In the genomic region with DNA sequence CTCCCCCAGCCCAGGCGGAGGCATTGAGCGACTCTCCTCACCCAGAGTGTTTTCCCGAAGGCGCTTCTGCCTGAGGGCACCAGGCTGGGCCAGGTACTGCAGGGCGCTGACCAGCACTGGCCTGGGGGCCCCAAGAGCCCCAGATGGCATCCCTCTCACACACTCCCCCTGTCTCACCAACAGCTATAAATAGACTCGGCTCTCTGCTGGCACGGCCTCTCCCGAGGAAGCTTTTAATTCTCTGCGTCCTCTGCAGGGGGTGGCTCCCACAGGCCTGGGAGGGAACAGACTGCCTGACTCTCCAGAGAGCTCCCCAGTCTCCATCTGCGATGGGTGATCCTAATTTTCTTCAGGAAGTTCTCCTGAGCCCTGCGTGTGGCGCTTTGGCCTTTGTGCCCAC, we compare ENCODE assay signal across 10 cellular contexts. TPM values are rescaled to one million over a fixed set of nuclear protein-coding genes. Genes with fewer than 3 reads are reported as not detected.
DNase-seq lines count a peak whose midpoint lies in the region; ATAC-seq, FAIRE-seq and TF ChIP-seq lines count a peak whose summit lies in the region.
"Not testable (repeated sequence)": the region's sequence is repeated elsewhere in the genome, so short reads cannot be mapped to it uniquely, and the experiment has no call there.
"Had no signal": no experiment of that assay in that cellular context is flagged by ENCODE, and none has a peak within 500 bp of the region (broad histone marks: within the 10 kb centered on the region; RNA-seq: fewer than 3 reads in every experiment).

No MANE protein-coding gene starts in this region.

- H3K36me3 ChIP-seq in Panc1 (ENCODE audit: control insufficient read depth, insufficient read depth, low read length); GM12878 (ENCODE audit: control insufficient read depth in 2 of 2, insufficient read depth in 2 of 2, low read length in 1 of 2); gastroesophageal sphincter; heart left ventricle; HepG2 (replicated peaks in 1 of 2; ENCODE audit: control insufficient read depth in 1 of 2, insufficient read depth in 2 of 2, low read length in 2 of 2): not testable (repeated sequence)

- POLR2A ChIA-PET in A549 (lab: Yijun Ruan, JAX); Panc1 (lab: Charles Lee); GM12878 (lab: Charles Lee); HepG2 (lab: Yijun Ruan, JAX): not testable (repeated sequence)

- H4K20me1 ChIP-seq in GM12878 (ENCODE audit: control insufficient read depth, insufficient read depth); HepG2 (ENCODE audit: insufficient read depth, low read length): not testable (repeated sequence)

- not testable (repeated sequence) for FAIRE-seq in A549 (lab: Jason Lieb, UNC); HepG2 (lab: Jason Lieb, UNC)
- FAIRE-seq in GM12878 (lab: Jason Lieb, UNC): peak; percentile 59
- FAIRE-seq in urothelium cell line (lab: Jason Lieb, UNC): peak; percentile 85

- H3K9me3 ChIP-seq in A549; Panc1 (ENCODE audit: control insufficient read depth, insufficient read depth, low read depth, low read length); GM12878 (replicated peaks; ENCODE audit: control insufficient read depth, insufficient read depth, low read length); gastroesophageal sphincter; heart left ventricle; HepG2 (ENCODE audit: low read length): not testable (repeated sequence)

- RAD21 ChIA-PET in GM12878 (lab: Charles Lee; ENCODE audit: unreplicated experiment): not testable (repeated sequence)

- intact Hi-C loops in Panc1 (cut with micrococcal nuclease; ENCODE audit: unreplicated experiment); left ventricle myocardium superior (cut with micrococcal nuclease); HepG2 (cut with micrococcal nuclease; ENCODE audit: unreplicated experiment): not testable (repeated sequence)
- intact Hi-C loops in GM12878 (cut with micrococcal nuclease; ENCODE audit: unreplicated experiment): loop anchor here (5.0 kb wide), 1 partner anchor 90 kb away; a partner anchor contains a TSS
- intact Hi-C loops in heart left ventricle (cut with DNase I): loop anchor here in 1 of 10 donors (10.0 kb wide), 1 partner anchor 88 kb away; a partner anchor contains a TSS

- H3K9ac ChIP-seq in GM12878 (ENCODE audit: control insufficient read depth, insufficient read depth, low read length); HepG2 (ENCODE audit: insufficient read depth, low read depth, low read length): not testable (repeated sequence)

- CTCF ChIA-PET in A549 (lab: Yijun Ruan, JAX); Panc1 (lab: Charles Lee); GM12878 (lab: Yijun Ruan, JAX); HepG2 (lab: Yijun Ruan, JAX; ENCODE audit: low intra/inter-chr PET ratio, low total read pairs): not testable (repeated sequence)

- not testable (repeated sequence) for TF ChIP-seq POLR2A in A549 (IDR thresholded peaks at IDR 0.05; ENCODE audit: low read length); GM12878 (IDR thresholded peaks at IDR 0.05; ENCODE audit: low read depth, low read length); gastroesophageal sphincter (IDR thresholded peaks at IDR 0.05); heart left ventricle (IDR thresholded peaks at IDR 0.05); HepG2 (IDR thresholded peaks at IDR 0.05; ENCODE audit: insufficient read depth in 1 of 2, low read depth in 2 of 2, low read length in 2 of 2)

- TF ChIP-seq EP300 in A549 (IDR thresholded peaks at IDR 0.05); GM12878 (IDR thresholded peaks at IDR 0.05; ENCODE audit: borderline replicate concordance in 1 of 2, control insufficient read depth in 1 of 2, low read depth in 2 of 2, low read length in 2 of 2); gastroesophageal sphincter (IDR thresholded peaks at IDR 0.05); HepG2 (IDR thresholded peaks at IDR 0.05; ENCODE audit: low read depth in 2 of 2, low read length in 2 of 2); HepG2 (CRISPR knock-in tag; IDR thresholded peaks at IDR 0.05; ENCODE audit: borderline replicate concordance): not testable (repeated sequence)

- ATAC-seq in A549 (peak; percentile 8 to 14; a peak in 4 of 6 replicates), Panc1 (0 out of 2 replicates have a peak, but pooled peaks have one; percentile 11), gastroesophageal sphincter (peak; percentile 12), heart left ventricle (peak; percentile 63 to 82 (median 76)), left ventricle myocardium superior (peak; percentile 70), HepG2 (peak; percentile 21)
- not testable (repeated sequence) for ATAC-seq in GM12878

- no CpG with 5 or more reads among the region's 12 CpGs for WGBS in A549 (ENCODE audit: missing lambda C conversion rate)
- no CpG with 5 or more reads among the region's 12 CpGs for WGBS in GM12878 (ENCODE audit: insufficient coverage, insufficient replicate concordance, low lambda C conversion rate, missing lambda C conversion rate)
- WGBS in gastroesophageal sphincter (ENCODE audit: low coverage in 1 of 2), 2 donors: no CpG with 5 or more reads among the region's 12 CpGs
- no CpG with 5 or more reads among the region's 12 CpGs for WGBS in heart left ventricle, 4 donors
- WGBS in HepG2 (ENCODE audit: low lambda C conversion rate): no CpG with 5 or more reads among the region's 12 CpGs

- H3K27ac ChIP-seq in A549; Panc1 (ENCODE audit: low read length); GM12878 (ENCODE audit: control insufficient read depth, insufficient read depth); gastroesophageal sphincter; heart left ventricle; HepG2 (ENCODE audit: extremely low read length, insufficient read depth, low read length): not testable (repeated sequence)

- SMC1A ChIA-PET in GM12878 (lab: Charles Lee; ENCODE audit: uncharacterized antibody, unreplicated experiment): not testable (repeated sequence)

- not testable (repeated sequence) for H3K79me2 ChIP-seq in GM12878 (ENCODE audit: control insufficient read depth, insufficient read depth, low read length); HepG2 (ENCODE audit: insufficient read depth, low read length)

- DNase-seq in A549 (ENCODE audit: low read depth in 1 of 2, low spot score in 1 of 2); Panc1 (ENCODE audit: low read depth, low spot score); GM12878 (ENCODE audit: low read depth, low spot score); heart left ventricle; left ventricle myocardium superior; HepG2 (ENCODE audit: low spot score); urothelium cell line (ENCODE audit: low spot score): not testable (repeated sequence)

- not testable (repeated sequence) for TF ChIP-seq CTCF in A549 (IDR thresholded peaks at IDR 0.05); Panc1 (IDR thresholded peaks at IDR 0.05); GM12878 (IDR thresholded peaks at IDR 0.05 in 2 of 3, conservative IDR thresholded peaks at IDR 0.05 in 1 of 3; ENCODE audit: control insufficient read depth in 2 of 3, extremely low read depth in 1 of 3, insufficient read depth in 1 of 3, low read depth in 3 of 3, low read length in 3 of 3); gastroesophageal sphincter (IDR thresholded peaks at IDR 0.05); heart left ventricle (IDR thresholded peaks at IDR 0.05); HepG2 (CRISPR knock-in tag; IDR thresholded peaks at IDR 0.05)

- TF ChIP-seq RAD21 in A549 (conservative IDR thresholded peaks at IDR 0.05 in 1 of 2, IDR thresholded peaks at IDR 0.05 in 1 of 2); GM12878 (IDR thresholded peaks at IDR 0.05; ENCODE audit: insufficient read depth, low read depth, low read length); HepG2 (CRISPR knock-in tag; IDR thresholded peaks at IDR 0.05): not testable (repeated sequence)

- in situ Hi-C loops in Panc1 (cut with HindIII; ENCODE audit: low pct_unique_long_range_greater_than_20kb, low sequenced_read_pairs); GM12878 (cut with MboI); HepG2 (cut with HindIII; ENCODE audit: extremely low pct_ligation_motif_present, low pct_unique_long_range_greater_than_20kb): not testable (repeated sequence)

- H3K4me2 ChIP-seq in A549; GM12878 (ENCODE audit: control insufficient read depth, insufficient read depth); HepG2 (ENCODE audit: low read depth, low read length): not testable (repeated sequence)

- not testable (repeated sequence) for H3K27me3 ChIP-seq in Panc1 (ENCODE audit: control insufficient read depth, insufficient read depth, low read length); GM12878 (replicated peaks in 1 of 2; ENCODE audit: control insufficient read depth in 2 of 2, insufficient read depth in 2 of 2, low read length in 1 of 2); gastroesophageal sphincter
- peaks cover 0 to 11% (median 0%) of the 10 kb centered on the region in 9 donors for H3K27me3 ChIP-seq in heart left ventricle
- H3K27me3 ChIP-seq in HepG2 (ENCODE audit: control insufficient read depth in 1 of 2, insufficient read depth in 2 of 2, low read length in 2 of 2): peaks cover 5 to 12% of the 10 kb centered on the region in 2 experiments; a peak in 3 of 5 replicates

- H3K4me3 ChIP-seq in A549; Panc1 (ENCODE audit: low read depth in 2 of 2, low read length in 2 of 2); GM12878; gastroesophageal sphincter; heart left ventricle; HepG2 (replicated peaks in 1 of 3; ENCODE audit: insufficient read depth in 1 of 3, low read depth in 2 of 3, low read length in 3 of 3): not testable (repeated sequence)

- not testable (repeated sequence) for H3K4me1 ChIP-seq in A549; Panc1 (ENCODE audit: control insufficient read depth, insufficient read depth, low read length); GM12878 (ENCODE audit: control insufficient read depth, insufficient read depth, low read length); HepG2 (ENCODE audit: insufficient read depth, low read length)
- H3K4me1 ChIP-seq in gastroesophageal sphincter: peaks cover 0 to 16% (median 4%) of the 10 kb centered on the region in 3 donors
- H3K4me1 ChIP-seq in heart left ventricle: peaks cover 0 to 25% (median 4%) of the 10 kb centered on the region in 12 donors

- not testable (repeated sequence) for H2AFZ ChIP-seq in GM12878 (ENCODE audit: control insufficient read depth, low read depth, low read length); HepG2 (ENCODE audit: low read length)

- not testable (repeated sequence) for BruUV-seq in Panc1 (replicated peaks; lab: Mats Ljungman, UMichigan); GM12878 (replicated peaks; lab: Mats Ljungman, UMichigan); HepG2 (replicated peaks; lab: Mats Ljungman, UMichigan)

RNA-seq across cellular contexts. Expression of a gene that starts 2.2 kb away (rescaled TPM):
- polyA plus RNA-seq in A549 (2011; rRNA removed) (0.18 and 0.70 TPM in 2 replicates), A549 (2017; fragmentation: RNase III; extraction: RNeasy Plus Mini Kit Qiagen cat#74134 plus additional on column Dnase treatment) (0.97 to 1.4 TPM (median 1.0 TPM) in 3 replicates), GM12878 (2011; rRNA removed) (not detected in 2 replicates), GM12878 (2014; fragmentation: Illumina TruSeq; extraction: Trizol) (0.01 TPM in 1 of 2 replicates, not detected in the other), GM12878 (2014; fragmentation: Nextera tagmentation; extraction: Ambion mirVana) (under 1 TPM in 1 of 2 experiments, not detected in 1; 0.09 TPM), GM12878 (2014; rRNA removed) (0.10 TPM in 1 of 2 replicates, not detected in the other), GM12878 (2016; fragmentation: Nextera tagmentation; extraction: Ambion mirVana) (not detected), heart left ventricle (1 to 10 TPM; 3.0 to 8.8 TPM), HepG2 (2011; rRNA removed) (0.07 and 0.12 TPM in 2 replicates)
- polyA plus RNA-seq in A549 (2012; cell fraction: cytosol; rRNA removed): 0.08 and 0.20 TPM in 2 replicates
- polyA plus RNA-seq in A549 (2012; cell fraction: nucleus; rRNA removed): 1.3 and 2.6 TPM in 2 replicates
- 1.5 and 3.6 TPM in 2 replicates for polyA minus RNA-seq in A549 (2011; rRNA and poly(A)+ RNA removed)
- total RNA-seq in Panc1 (2021; ENCODE audit: unreplicated experiment) (1.4 TPM), GM12878 (2014; rRNA removed) (not detected in 2 replicates), GM12878 (2014; rRNA removed; fragmentation: Illumina TruSeq; extraction: Trizol) (not detected in 2 replicates), GM12878 (2021) (0.13 TPM in 1 of 2 replicates, not detected in the other), gastroesophageal sphincter (10 to 100 TPM in 1 of 4 donors, 1 to 10 TPM in 3; 3.1 to 14.3 (median 6.9) TPM), heart left ventricle (10 to 100 TPM in 5 of 9 donors, 1 to 10 TPM in 4; 5.1 to 26.5 (median 10.2) TPM), left ventricle myocardium superior (20.0 TPM), HepG2 (2016; rRNA removed; fragmentation: Illumina TruSeq; extraction: Trizol) (0.11 TPM in 1 of 2 replicates, not detected in the other)
- 1.4 TPM for polyA plus RNA-seq in Panc1 (2012; ENCODE audit: insufficient read length)
- 0.86 and 1.4 TPM in 2 replicates for total RNA-seq in GM12878 (2013; cell fraction: nucleolus; rRNA removed)
- 0.25 TPM for polyA plus RNA-seq in GM12878 (2011; ENCODE audit: low read depth)
- 0.13 TPM in 1 of 2 replicates, not detected in the other for polyA plus RNA-seq in GM12878 (2011; cell fraction: cytosol; rRNA removed)
- 0.59 and 0.63 TPM in 2 replicates for polyA plus RNA-seq in GM12878 (2011; cell fraction: nucleus; rRNA removed)
- polyA plus RNA-seq in GM12878 (2012): 0.20 and 0.55 TPM in 2 replicates
- polyA minus RNA-seq in GM12878 (2011; rRNA and poly(A)+ RNA removed): 0.44 TPM in 1 of 2 replicates, not detected in the other
- polyA minus RNA-seq in GM12878 (2011; cell fraction: cytosol; rRNA and poly(A)+ RNA removed): not detected in 2 replicates
- not detected in 2 replicates for polyA minus RNA-seq in GM12878 (2011; cell fraction: nucleus; rRNA and poly(A)+ RNA removed)
- total RNA-seq in HepG2 (2016; cell fraction: cytosol; rRNA removed; fragmentation: Illumina TruSeq; extraction: Trizol; ENCODE audit: low read depth): not detected in 2 replicates
- total RNA-seq in HepG2 (2016; cell fraction: insoluble cytoplasmic fraction; rRNA removed; fragmentation: Illumina TruSeq; extraction: Trizol): 0.04 TPM in 1 of 2 replicates, not detected in the other
- total RNA-seq in HepG2 (2016; cell fraction: membrane; rRNA removed; fragmentation: Illumina TruSeq; extraction: Trizol): 0.21 TPM in 1 of 2 replicates, not detected in the other
- 0.40 and 1.0 TPM in 2 replicates for total RNA-seq in HepG2 (2016; cell fraction: nucleus; rRNA removed; fragmentation: Illumina TruSeq; extraction: Trizol)
- 0.09 TPM in 1 of 2 replicates, not detected in the other for polyA plus RNA-seq in HepG2 (2011; cell fraction: cytosol; rRNA removed)
- polyA plus RNA-seq in HepG2 (2011; cell fraction: nucleus; rRNA removed): 0.83 and 1.8 TPM in 2 replicates
- 0.39 and 0.59 TPM in 2 replicates for polyA plus RNA-seq in HepG2 (2012)
- polyA plus RNA-seq in HepG2 (2016; cell fraction: cytosol; fragmentation: Illumina TruSeq; extraction: Trizol; ENCODE audit: low read depth): not detected in 2 replicates
- 0.14 TPM in 1 of 2 replicates, not detected in the other for polyA plus RNA-seq in HepG2 (2016; cell fraction: insoluble cytoplasmic fraction; fragmentation: Illumina TruSeq; extraction: Trizol; ENCODE audit: low read depth)
- not detected in 2 replicates for polyA plus RNA-seq in HepG2 (2016; cell fraction: membrane; fragmentation: Illumina TruSeq; extraction: Trizol; ENCODE audit: low read depth)
- 0.71 and 0.88 TPM in 2 replicates for polyA plus RNA-seq in HepG2 (2016; cell fraction: nucleus; fragmentation: Illumina TruSeq; extraction: Trizol; ENCODE audit: insufficient read depth, low read depth)
- 1.9 and 3.5 TPM in 2 replicates for polyA minus RNA-seq in HepG2 (2011; rRNA and poly(A)+ RNA removed; ENCODE audit: low replicate concordance)
- polyA minus RNA-seq in HepG2 (2011; cell fraction: cytosol; rRNA and poly(A)+ RNA removed): 0.62 TPM in 1 of 2 replicates, not detected in the other
- polyA minus RNA-seq in HepG2 (2011; cell fraction: nucleus; rRNA and poly(A)+ RNA removed): 0.64 and 1.2 TPM in 2 replicates
- polyA plus RNA-seq: CD14-positive monocyte; CD8-positive, alpha-beta memory T cell had no signal
